24 cellular contexts compared by ENCODE assay signal in genomic region chr20:45950330-45950646, GRCh38. TPM values are rescaled to one million over a fixed set of nuclear protein-coding genes. Genes with fewer than 3 reads are reported as not detected.
DNase-seq lines count a peak whose midpoint lies in the region; ATAC-seq and TF ChIP-seq lines count a peak whose summit lies in the region.
"Had no signal": no experiment of that assay in that cellular context is flagged by ENCODE, and none has a peak within 500 bp of the region (broad histone marks: within the 10 kb centered on the region; RNA-seq: fewer than 3 reads in every experiment).

No MANE protein-coding gene starts in this region.

- H3K4me3 ChIP-seq in SK-N-SH (ENCODE audit: low read depth in 2 of 2, low read length in 1 of 2) = no peak overlapping the region
- no peak overlapping the region for H3K4me3 ChIP-seq in HCT116 (replicated peaks in 1 of 2; ENCODE audit: low read depth in 1 of 2, low read length in 2 of 2)
- H3K4me3 ChIP-seq in trophoblast cell (ENCODE audit: low read depth, low read length) = no peak overlapping the region
- H3K4me3 ChIP-seq: A549, breast epithelium, tibial artery had no signal

- H3K27me3 Mint-ChIP-seq in brain = no peaks in the 10 kb centered on the region
- H3K27me3 Mint-ChIP-seq: activated naive CD4-positive, alpha-beta T cell treated with anti-CD3 and anti-CD28 coated beads, Interleukin-2, amount 10 ng/mL, durations not matched to agents 7 days and 5 days; B cell; CD8-positive, alpha-beta memory T cell; naive thymus-derived CD4-positive, alpha-beta T cell had no signal

- peak; percentile 1; the same call in 1 of the 3 replicates for ATAC-seq in SK-N-SH treated with all-trans-retinoic acid at 6 μM for 48 hours
- no peak for ATAC-seq in HCT116
- ATAC-seq in GM18867 (IDR thresholded peaks at IDR 0.05; ENCODE audit: unreplicated experiment) = no peak
- ATAC-seq: naive thymus-derived CD4-positive, alpha-beta T cell had no signal

- no peak for DNase-seq in SK-N-SH
- no peak for DNase-seq in HCT116 (ENCODE audit: low read depth, low spot score)
- DNase-seq in trophoblast cell = peak; percentile 21 to 44
- DNase-seq in DMS79 (lab: John Stamatoyannopoulos, UW) = no peak
- no peak for DNase-seq in LoVo (ENCODE audit: low spot score)
- DNase-seq: activated CD4-positive, alpha-beta T cell treated with anti-CD3 and anti-CD28 coated beads for 48 hours; activated naive CD4-positive, alpha-beta T cell treated with anti-CD3 and anti-CD28 coated beads, Interleukin-2, amount 10 ng/mL, durations not matched to agents 7 days and 5 days; CD8-positive, alpha-beta memory T cell; GDM1; KG1; midbrain; naive thymus-derived CD4-positive, alpha-beta T cell; NCI-H1417 treated with DMSO at 0.1 percent for 48 hours; NCI-H2081; nucleus accumbens; small intestine; tibial artery had no signal

- H3K27me3 ChIP-seq in SK-N-SH (ENCODE audit: insufficient read depth) (no peaks in the 10 kb centered on the region), HCT116 (ENCODE audit: insufficient read depth, low read length) (no peaks in the 10 kb centered on the region), trophoblast cell (ENCODE audit: insufficient read depth, low read length) (no peaks in the 10 kb centered on the region)
- H3K27me3 ChIP-seq: breast epithelium, tibial artery had no signal

- RAD21 ChIA-PET in HCT116 (lab: Charles Lee; ENCODE audit: low non-redundant PET in 1 of 2, low total read pairs in 2 of 2, uncharacterized antibody in 2 of 2, unreplicated experiment in 2 of 2) = no interaction called here

- H3K4ac ChIP-seq in trophoblast cell (ENCODE audit: low read depth, low read length) = no peak overlapping the region

- TF ChIP-seq CTCF in SK-N-SH (IDR thresholded peaks at IDR 0.05) = no peak
- no peak for TF ChIP-seq CTCF in HCT116 (IDR thresholded peaks at IDR 0.05 in 2 of 3, conservative IDR thresholded peaks at IDR 0.05 in 1 of 3; ENCODE audit: borderline replicate concordance in 1 of 3, insufficient read depth in 1 of 3, low read depth in 2 of 3, low read length in 2 of 3)
- no peak for TF ChIP-seq CTCF in brain (conservative IDR thresholded peaks at IDR 0.05)

- peak overlapping the region in 3 of 5 experiments; percentile 7 to 36 (median 31) for H3K27ac Mint-ChIP-seq in brain
- H3K27ac Mint-ChIP-seq: T-helper 2 cell treated with Interferon-gamma antibody and Interleukin-4, amounts not matched to agents 5 μg/mL and 100 μg/mL, for 36 hours had no signal

- TF ChIP-seq RAD21 in SK-N-SH (IDR thresholded peaks at IDR 0.05; ENCODE audit: low read length) = no peak
- no peak for TF ChIP-seq RAD21 in HCT116 (IDR thresholded peaks at IDR 0.05; ENCODE audit: low read depth)

- no peaks in the 10 kb centered on the region for H3K9me3 Mint-ChIP-seq in brain
- H3K9me3 Mint-ChIP-seq: activated naive CD4-positive, alpha-beta T cell treated with anti-CD3 and anti-CD28 coated beads, Interleukin-2, amount 10 ng/mL, durations not matched to agents 7 days and 5 days; CD8-positive, alpha-beta memory T cell; naive thymus-derived CD4-positive, alpha-beta T cell; T-helper 2 cell treated with Interferon-gamma antibody and Interleukin-4, amounts not matched to agents 5 μg/mL and 100 μg/mL, for 36 hours had no signal

- H3K4me1 ChIP-seq in SK-N-SH (ENCODE audit: control insufficient read depth in 1 of 2, insufficient read depth in 2 of 2, low read depth in 1 of 2, low read length in 1 of 2) = peaks cover 0 to 5% of the 10 kb centered on the region in 2 experiments; a peak in 1 of 4 replicates
- H3K4me1 ChIP-seq in HCT116 (ENCODE audit: control insufficient read depth in 1 of 2, insufficient read depth in 2 of 2, low read length in 2 of 2) = no peaks in the 10 kb centered on the region
- no peaks in the 10 kb centered on the region for H3K4me1 ChIP-seq in trophoblast cell (ENCODE audit: control insufficient read depth in 1 of 2, insufficient read depth in 2 of 2, low read length in 2 of 2)
- H3K4me1 ChIP-seq: A549, breast epithelium had no signal

- H3K4me2 ChIP-seq in SK-N-SH (no peak overlapping the region), HCT116 (ENCODE audit: low read length) (no peak overlapping the region), trophoblast cell (ENCODE audit: low read length) (no peak overlapping the region)
- H3K4me2 ChIP-seq: A549 had no signal

- H4K91ac ChIP-seq in trophoblast cell (ENCODE audit: low read depth, low read length) = no peak overlapping the region

- no peak overlapping the region for H3K23ac ChIP-seq in trophoblast cell (ENCODE audit: low read length)

- H4K8ac ChIP-seq in trophoblast cell (ENCODE audit: low read depth, low read length) = no peak overlapping the region

- H2BK5ac ChIP-seq in trophoblast cell (ENCODE audit: low read depth, low read length, poor library complexity) = no peak overlapping the region

- peaks cover 19 to 77% of the 10 kb centered on the region in 2 experiments for H3K36me3 ChIP-seq in SK-N-SH (replicated peaks in 1 of 2; ENCODE audit: control insufficient read depth in 1 of 2, insufficient read depth in 2 of 2, low read length in 1 of 2)
- H3K36me3 ChIP-seq in HCT116 (ENCODE audit: control insufficient read depth in 1 of 2, insufficient read depth in 2 of 2, low read length in 2 of 2) = peaks cover 17 to 30% of the 10 kb centered on the region in 2 experiments; a peak in 3 of 4 replicates
- H3K36me3 ChIP-seq in trophoblast cell (ENCODE audit: control insufficient read depth in 1 of 2, insufficient read depth in 2 of 2, low read length in 2 of 2) = peaks cover 87% of the 10 kb centered on the region in 2 experiments

- H3K14ac ChIP-seq in trophoblast cell (ENCODE audit: low read length) = no peak overlapping the region

- no peaks in the 10 kb centered on the region for H3K79me2 ChIP-seq in SK-N-SH (ENCODE audit: insufficient read depth)
- H3K79me2 ChIP-seq in HCT116 (ENCODE audit: insufficient read depth, low read length) = no peaks in the 10 kb centered on the region
- H3K79me2 ChIP-seq in trophoblast cell (ENCODE audit: control insufficient read depth, insufficient read depth, low read length, poor library complexity) = no peaks in the 10 kb centered on the region

- no peak overlapping the region for H3K4me3 Mint-ChIP-seq in brain
- H3K4me3 Mint-ChIP-seq: activated naive CD4-positive, alpha-beta T cell treated with anti-CD3 and anti-CD28 coated beads, Interleukin-2, amount 10 ng/mL, durations not matched to agents 7 days and 5 days; B cell; CD8-positive, alpha-beta memory T cell; naive thymus-derived CD4-positive, alpha-beta T cell; T-helper 2 cell treated with Interferon-gamma antibody and Interleukin-4, amounts not matched to agents 5 μg/mL and 100 μg/mL, for 36 hours had no signal

- H2BK120ac ChIP-seq in trophoblast cell (ENCODE audit: insufficient read depth, low read length, poor library complexity) = no peak overlapping the region

- no peak overlapping the region; a peak in 1 of 4 replicates for H3K27ac ChIP-seq in SK-N-SH (ENCODE audit: low read depth in 2 of 2, low read length in 1 of 2)
- H3K27ac ChIP-seq in HCT116 (ENCODE audit: low read depth, low read length) = no peak overlapping the region
- no peak overlapping the region for H3K27ac ChIP-seq in trophoblast cell (ENCODE audit: low read depth, low read length)
- H3K27ac ChIP-seq: A549 had no signal

- H3K9ac ChIP-seq in SK-N-SH (no peak overlapping the region), HCT116 (ENCODE audit: low read length) (no peak overlapping the region), trophoblast cell (ENCODE audit: low read length) (no peak overlapping the region)

- TF ChIP-seq EP300 in SK-N-SH (IDR thresholded peaks at IDR 0.05; ENCODE audit: borderline replicate concordance in 1 of 2, low read depth in 1 of 2, low read length in 1 of 2) = no peak

- WGBS in SK-N-SH (ENCODE audit: low lambda C conversion rate) = 89% methylated on average over 5 of the region's 9 CpGs
- WGBS in trophoblast cell (ENCODE audit: extremely low coverage, insufficient coverage, insufficient read length) = no CpG with 5 or more reads among the region's 9 CpGs

- H2AFZ ChIP-seq in SK-N-SH (ENCODE audit: low read depth) (no peak overlapping the region), HCT116 (ENCODE audit: low read depth, low read length, poor library complexity, severe bottlenecking) (no peak overlapping the region), trophoblast cell (ENCODE audit: insufficient read depth, low read length, poor library complexity) (no peak overlapping the region)

- intact Hi-C loops in HCT116 (cut with micrococcal nuclease) = no loop called here

- TSS peak; percentile 16 for BruUV-seq in HCT116 (replicated peaks; lab: Mats Ljungman, UMichigan)

- POLR2A ChIA-PET in SK-N-SH (lab: Yijun Ruan, JAX) = interaction anchor here (4.6 kb wide), 1 partner anchor 15 kb away, joined by 41 read pairs; the partner anchor contains the start of gene PCIF1
- POLR2A ChIA-PET in HCT116 (lab: Charles Lee) = interaction anchor here (1.7 kb wide), 1 partner anchor 16 kb away, joined by 8 read pairs; the partner anchor contains the start of gene PCIF1

- no peaks in the 10 kb centered on the region for H3K79me1 ChIP-seq in trophoblast cell (ENCODE audit: low read length)

- no peak for TF ChIP-seq POLR2A in HCT116 (IDR thresholded peaks at IDR 0.05; ENCODE audit: borderline replicate concordance, extremely low read depth, insufficient read depth, insufficient read length)

- H3K36me3 Mint-ChIP-seq in brain = peaks cover 25% of the 10 kb centered on the region

- H3K9me3 ChIP-seq in SK-N-SH = no peaks in the 10 kb centered on the region
- H3K9me3 ChIP-seq in HCT116 (ENCODE audit: control insufficient read depth in 1 of 2, insufficient read depth in 1 of 2, low read depth in 1 of 2, low read length in 2 of 2) = no peaks in the 10 kb centered on the region
- peaks cover 3% of the 10 kb centered on the region for H3K9me3 ChIP-seq in trophoblast cell (ENCODE audit: insufficient read depth, low read depth, low read length)
- H3K9me3 ChIP-seq: A549, breast epithelium, tibial artery had no signal

- CTCF ChIA-PET in SK-N-SH (lab: Yijun Ruan, JAX) (interaction anchor here (2.0 to 4.4 kb wide), 4 partner anchors 8 to 37 kb away, joined by 8 to 27 read pairs (median 10); no protein-coding TSS in a partner anchor), HCT116 (lab: Charles Lee) (no interaction called here)

- H3F3A ChIP-seq in SK-N-SH (replicated peaks; ENCODE audit: insufficient read depth) = no peaks in the 10 kb centered on the region

- H3K9me2 ChIP-seq in SK-N-SH = no peaks in the 10 kb centered on the region
- H3K9me2 ChIP-seq in HCT116 (ENCODE audit: insufficient read depth) = no peaks in the 10 kb centered on the region

- no peak overlapping the region for H3K18ac ChIP-seq in trophoblast cell (ENCODE audit: low read length)

- H3K4me1 Mint-ChIP-seq in brain = no peaks in the 10 kb centered on the region

- H2AK5ac ChIP-seq in trophoblast cell (ENCODE audit: low read length) = no peak overlapping the region

- H4K20me1 ChIP-seq in SK-N-SH (ENCODE audit: insufficient read depth) (no peaks in the 10 kb centered on the region), HCT116 (ENCODE audit: insufficient read depth) (no peaks in the 10 kb centered on the region)

- H2BK12ac ChIP-seq in trophoblast cell (ENCODE audit: low read length) = no peak overlapping the region

- no peak overlapping the region for H4K12ac ChIP-seq in trophoblast cell (ENCODE audit: low read depth, low read length)

RNA-seq across cellular contexts. Expression of gene PCIF1, which starts 15.8 kb away (rescaled TPM):
- 18.2 and 23.1 TPM in 2 replicates for polyA plus RNA-seq in SK-N-SH (2012; rRNA removed)
- polyA plus RNA-seq in SK-N-SH (2012; cell fraction: cytosol; rRNA removed) = 12.0 and 16.5 TPM in 2 replicates
- 30.5 and 34.6 TPM in 2 replicates for polyA plus RNA-seq in SK-N-SH (2012; cell fraction: nucleus; rRNA removed)
- total RNA-seq in HCT116 (2021; ENCODE audit: unreplicated experiment) = 31.8 TPM
- 32.4 and 33.1 TPM in 2 replicates for polyA plus RNA-seq in HCT116 (2012)
- polyA plus RNA-seq in brain (ENCODE audit: insufficient read depth, low read depth, low replicate concordance) = 90.9 TPM
- polyA plus RNA-seq in trophoblast cell (2013) = 17.6 and 18.6 TPM in 2 replicates

RNA-seq across cellular contexts. Expression of gene ZNF335, which starts 21.7 kb away (rescaled TPM):
- polyA plus RNA-seq in SK-N-SH (2012; rRNA removed) = 8.5 and 11.7 TPM in 2 replicates
- 3.0 and 4.5 TPM in 2 replicates for polyA plus RNA-seq in SK-N-SH (2012; cell fraction: cytosol; rRNA removed)
- polyA plus RNA-seq in SK-N-SH (2012; cell fraction: nucleus; rRNA removed) = 47.8 and 52.8 TPM in 2 replicates
- 20.8 TPM for total RNA-seq in HCT116 (2021; ENCODE audit: unreplicated experiment)
- 17.5 and 19.2 TPM in 2 replicates for polyA plus RNA-seq in HCT116 (2012)
- 12.5 TPM for polyA plus RNA-seq in brain (ENCODE audit: insufficient read depth, low read depth, low replicate concordance)
- 15.7 and 15.8 TPM in 2 replicates for polyA plus RNA-seq in trophoblast cell (2013)

RNA-seq across cellular contexts. Expression of gene PLTP, which starts 38.3 kb away (rescaled TPM):
- polyA plus RNA-seq in SK-N-SH (2012; rRNA removed) (114 and 154 TPM in 2 replicates), brain (ENCODE audit: insufficient read depth, low read depth, low replicate concordance) (65.5 TPM)
- 68.2 and 102 TPM in 2 replicates for polyA plus RNA-seq in SK-N-SH (2012; cell fraction: cytosol; rRNA removed)
- polyA plus RNA-seq in SK-N-SH (2012; cell fraction: nucleus; rRNA removed) = 169 and 176 TPM in 2 replicates
- 4.7 TPM for total RNA-seq in HCT116 (2021; ENCODE audit: unreplicated experiment)
- polyA plus RNA-seq in HCT116 (2012) = 7.1 and 7.5 TPM in 2 replicates
- polyA plus RNA-seq in trophoblast cell (2013) = 39.7 and 41.3 TPM in 2 replicates
- polyA plus RNA-seq: naive thymus-derived CD4-positive, alpha-beta T cell had no signal

RNA-seq across cellular contexts. Expression of gene MMP9, which starts 58.4 kb away (rescaled TPM):
- polyA plus RNA-seq in SK-N-SH (2012; rRNA removed) (0.18 and 0.23 TPM in 2 replicates), brain (ENCODE audit: insufficient read depth, low read depth, low replicate concordance) (1.8 TPM)
- 0.09 and 0.12 TPM in 2 replicates for polyA plus RNA-seq in SK-N-SH (2012; cell fraction: cytosol; rRNA removed)
- polyA plus RNA-seq in SK-N-SH (2012; cell fraction: nucleus; rRNA removed) = 0.42 and 0.46 TPM in 2 replicates
- 0.32 TPM for total RNA-seq in HCT116 (2021; ENCODE audit: unreplicated experiment)
- 0.30 and 0.35 TPM in 2 replicates for polyA plus RNA-seq in HCT116 (2012)
- polyA plus RNA-seq in trophoblast cell (2013) = 68.2 and 72.5 TPM in 2 replicates
- polyA plus RNA-seq: CD8-positive, alpha-beta memory T cell; naive thymus-derived CD4-positive, alpha-beta T cell had no signal

RNA-seq across cellular contexts. Expression of gene CTSA, which starts 59.2 kb away (rescaled TPM):
- 338 and 363 TPM in 2 replicates for polyA plus RNA-seq in SK-N-SH (2012; rRNA removed)
- 162 and 242 TPM in 2 replicates for polyA plus RNA-seq in SK-N-SH (2012; cell fraction: cytosol; rRNA removed)
- polyA plus RNA-seq in SK-N-SH (2012; cell fraction: nucleus; rRNA removed) = 656 and 683 TPM in 2 replicates
- total RNA-seq in HCT116 (2021; ENCODE audit: unreplicated experiment) = 109 TPM
- 116 and 130 TPM in 2 replicates for polyA plus RNA-seq in HCT116 (2012)
- polyA plus RNA-seq in brain (ENCODE audit: insufficient read depth, low read depth, low replicate concordance) = 89.7 TPM
- 69.0 and 71.9 TPM in 2 replicates for polyA plus RNA-seq in trophoblast cell (2013)

Comparison
In these comparisons a context has a peak if more than half of its experiments do, and no peak if none do; other contexts are left out.
1. DNase-seq: peak in trophoblast cell (2 of 2); none in SK-N-SH (single experiment), HCT116 (single experiment), DMS79 (single experiment) and LoVo (single experiment).